25 cellular contexts compared by ENCODE assay signal in genomic region chr22:47111626-47112373, GRCh38.
A peak's percentile ranks its signal among the peaks of the same experiment; 100 is the strongest.
DNase-seq lines count a peak whose midpoint lies in the region; ATAC-seq and TF ChIP-seq lines count a peak whose summit lies in the region.
"Had no signal": no experiment of that assay in that cellular context is flagged by ENCODE, and none has a peak within 500 bp of the region (broad histone marks: within the 10 kb centered on the region; RNA-seq: fewer than 3 reads in every experiment).

No MANE protein-coding gene starts in this region.

- peak overlapping the region; percentile 31 for H3K27ac Mint-ChIP-seq in nephron progenitor cell
- H3K27ac Mint-ChIP-seq: activated B cell treated with CpG ODN at 0.5 μM for 24 hours; CD4-positive, alpha-beta memory T cell; stimulated activated effector memory CD8-positive, alpha-beta T cell treated with anti-CD3 and anti-CD28 coated beads, Interleukin-12 subunit alpha, Interleukin-12 subunit beta, amount 100 ng/mL, for 72 hours; T-helper 1 cell treated with Interleukin-12 subunit alpha and Interleukin-12 subunit beta and Interleukin-4 antibody, amounts not matched to agents 30 μg/mL and 1 μg/mL, for 36 hours had no signal

- no peak overlapping the region for H3K4me3 ChIP-seq in coronary artery
- no peak overlapping the region for H3K4me3 ChIP-seq in upper lobe of right lung
- H3K4me3 ChIP-seq: upper lobe of left lung had no signal

- ATAC-seq in upper lobe of right lung (peak; percentile 3), HG03095 (IDR thresholded peaks at IDR 0.05; ENCODE audit: unreplicated experiment) (no peak)
- ATAC-seq: activated T-cell treated with anti-CD3 and anti-CD28 coated beads, Interleukin-2, amount 50 U/mL, for 4 hours; left ventricle myocardium superior; Right ventricle myocardium inferior; SK-N-SH treated with all-trans-retinoic acid at 6 μM for 48 hours; stimulated activated effector memory CD8-positive, alpha-beta T cell treated with anti-CD3 and anti-CD28 coated beads, Interleukin-12 subunit alpha, Interleukin-12 subunit beta, amount 100 ng/mL, for 72 hours had no signal

- H3K27me3 Mint-ChIP-seq in nephron progenitor cell (ENCODE audit: low read depth, poor library complexity), result no peaks in the 10 kb centered on the region
- H3K27me3 Mint-ChIP-seq: activated B cell treated with CpG ODN at 0.5 μM for 24 hours; CD4-positive, alpha-beta memory T cell had no signal

- H3K27me3 ChIP-seq in upper lobe of right lung, result no peaks in the 10 kb centered on the region
- H3K27me3 ChIP-seq: upper lobe of left lung had no signal

- H3K36me3 Mint-ChIP-seq in nephron progenitor cell (ENCODE audit: low read depth), result peaks cover 5% of the 10 kb centered on the region

- intact Hi-C loops in upper lobe of right lung (cut with DNase I), result no loop called here

- H3K27ac ChIP-seq in coronary artery, result no peak overlapping the region
- H3K27ac ChIP-seq in upper lobe of right lung, result no peak overlapping the region
- no peak overlapping the region for H3K27ac ChIP-seq in substantia nigra (ENCODE audit: low read depth, low read length, poor library complexity, severe bottlenecking)

- H3K4me1 ChIP-seq in upper lobe of right lung, result no peaks in the 10 kb centered on the region
- H3K4me1 ChIP-seq: upper lobe of left lung had no signal

- no peak overlapping the region for H3K4me3 Mint-ChIP-seq in nephron progenitor cell
- H3K4me3 Mint-ChIP-seq: activated B cell treated with CpG ODN at 0.5 μM for 24 hours; activated T-cell treated with anti-CD3 and anti-CD28 coated beads, Interleukin-2, amount 50 U/mL, for 4 hours; CD4-positive, alpha-beta memory T cell; stimulated activated effector memory CD8-positive, alpha-beta T cell treated with anti-CD3 and anti-CD28 coated beads, Interleukin-12 subunit alpha, Interleukin-12 subunit beta, amount 100 ng/mL, for 72 hours; T-helper 1 cell treated with Interleukin-12 subunit alpha and Interleukin-12 subunit beta and Interleukin-4 antibody, amounts not matched to agents 30 μg/mL and 1 μg/mL, for 36 hours had no signal

- peaks cover 8% of the 10 kb centered on the region for H3K36me3 ChIP-seq in upper lobe of right lung

- peak; percentile 57 for DNase-seq in activated effector memory CD4-positive, alpha-beta T cell treated with anti-CD3 and anti-CD28 coated beads, Interleukin-2, amount 50 U/mL, for 16 hours
- no peak for DNase-seq in activated effector memory CD4-positive, alpha-beta T cell treated with Interleukin-2 at 50 U/mL for 16 hours
- DNase-seq in coronary artery (ENCODE audit: low spot score) (peak; percentile 56), nephron progenitor cell (no peak), upper lobe of right lung (no peak), substantia nigra (lab: John Stamatoyannopoulos, UW) (no peak), OCI-M2 (lab: John Stamatoyannopoulos, UW; ENCODE audit: unreplicated experiment) (no peak)
- DNase-seq: 8988T; activated B cell treated with CpG ODN at 0.5 μM for 24 hours; activated CD4-positive, alpha-beta T cell treated with anti-CD3 and anti-CD28 coated beads, Interleukin-2, amount 50 U/mL, for 1 hour; activated naive CD4-positive, alpha-beta T cell treated with Interleukin-2 at 50 U/mL for 16 hours; activated T-cell treated with anti-CD3 and anti-CD28 coated beads, Interleukin-2, amount 50 U/mL, for 4 hours; CD4-positive, alpha-beta memory T cell; cerebellar nuclear complex; Kasumi-1; left ventricle myocardium superior; NCI-H1417; NCI-H2081; NCI-H526 treated with DMSO at 0.1 percent for 48 hours; upper lobe of left lung had no signal

- H3K9me3 ChIP-seq in upper lobe of right lung, result no peaks in the 10 kb centered on the region
- H3K9me3 ChIP-seq: upper lobe of left lung had no signal

- peaks cover 3% of the 10 kb centered on the region for H3K9me3 Mint-ChIP-seq in nephron progenitor cell
- H3K9me3 Mint-ChIP-seq: activated B cell treated with CpG ODN at 0.5 μM for 24 hours; activated T-cell treated with anti-CD3 and anti-CD28 coated beads, Interleukin-2, amount 50 U/mL, for 4 hours; CD4-positive, alpha-beta memory T cell; stimulated activated effector memory CD8-positive, alpha-beta T cell treated with anti-CD3 and anti-CD28 coated beads, Interleukin-12 subunit alpha, Interleukin-12 subunit beta, amount 100 ng/mL, for 72 hours; T-helper 1 cell treated with Interleukin-12 subunit alpha and Interleukin-12 subunit beta and Interleukin-4 antibody, amounts not matched to agents 30 μg/mL and 1 μg/mL, for 36 hours had no signal

- peaks cover 33% of the 10 kb centered on the region for H3K4me1 Mint-ChIP-seq in nephron progenitor cell
- H3K4me1 Mint-ChIP-seq: activated B cell treated with CpG ODN at 0.5 μM for 24 hours had no signal

- TF ChIP-seq CTCF in coronary artery (IDR thresholded peaks at IDR 0.05) (no peak), nephron progenitor cell (IDR thresholded peaks at IDR 0.05) (no peak), upper lobe of right lung (IDR thresholded peaks at IDR 0.05) (no peak)

Comparison
In these comparisons a context has a peak if more than half of its experiments do, and no peak if none do; other contexts are left out.
1. DNase-seq: peak in activated effector memory CD4-positive, alpha-beta T cell treated with anti-CD3 and anti-CD28 coated beads, Interleukin-2, amount 50 U/mL, for 16 hours (single experiment) and coronary artery (single experiment); none in activated effector memory CD4-positive, alpha-beta T cell treated with Interleukin-2 at 50 U/mL for 16 hours (single experiment), nephron progenitor cell (single experiment), upper lobe of right lung (single experiment), substantia nigra (0 of 49) and OCI-M2 (single experiment).